In genomic region chr18:55268629-55269275, GRCh38 we compare ENCODE assay signal across 13 cellular contexts.
A peak's percentile ranks its signal among the peaks of the same experiment; 100 is the strongest.
DNase-seq lines count a peak whose midpoint lies in the region; ATAC-seq, FAIRE-seq and TF ChIP-seq lines count a peak whose summit lies in the region.
"Had no signal": no experiment of that assay in that cellular context is flagged by ENCODE, and none has a peak within 500 bp of the region (broad histone marks: within the 10 kb centered on the region; RNA-seq: fewer than 3 reads in every experiment).

No MANE protein-coding gene starts in this region.

- CTCF ChIA-PET in activated B cell treated with CpG ODN at 0.5 μM for 24 hours (lab: Charles Lee), result interaction anchor here (0.6 to 14.9 kb wide), 4 partner anchors 11 to 53 kb away, joined by 3 to 165 read pairs (median 4); no protein-coding TSS in a partner anchor

- ATAC-seq in GM18502 (IDR thresholded peaks at IDR 0.05; ENCODE audit: poor library complexity, unreplicated experiment) (peak; percentile 62), GM21423 (IDR thresholded peaks at IDR 0.05; ENCODE audit: unreplicated experiment) (peak; percentile 41), HG03175 (IDR thresholded peaks at IDR 0.05; ENCODE audit: unreplicated experiment) (peak; percentile 61), activated B cell treated with CpG ODN at 0.5 μM for 24 hours (ENCODE audit: low read depth) (peak; percentile 29)
- ATAC-seq: activated CD8-positive, alpha-beta T cell treated with anti-CD3 and anti-CD28 coated beads, Interleukin-2, amount 10 ng/mL, durations not matched to agents 7 days and 5 days had no signal

- H3K4me3 Mint-ChIP-seq in activated B cell treated with CpG ODN at 0.5 μM for 24 hours, result peak overlapping the region; percentile 76
- H3K4me3 Mint-ChIP-seq: activated CD8-positive, alpha-beta T cell treated with anti-CD3 and anti-CD28 coated beads, Interleukin-2, amount 10 ng/mL, durations not matched to agents 7 days and 5 days; CD4-positive, alpha-beta T cell had no signal

- TF ChIP-seq CTCF in activated B cell treated with CpG ODN at 0.5 μM for 24 hours (IDR thresholded peaks at IDR 0.05), result no peak
- no peak for TF ChIP-seq CTCF in kidney (IDR thresholded peaks at IDR 0.05; ENCODE audit: borderline replicate concordance, extremely low read depth, insufficient read depth)

- no peak overlapping the region for H3K9ac ChIP-seq in kidney (ENCODE audit: low read length in 2 of 2)

- H3K4me3 ChIP-seq in kidney (ENCODE audit: low read length in 2 of 2), result no peak overlapping the region

- peak overlapping the region; percentile 93 for H3K27ac Mint-ChIP-seq in activated B cell treated with CpG ODN at 0.5 μM for 24 hours
- H3K27ac Mint-ChIP-seq: activated CD8-positive, alpha-beta T cell treated with anti-CD3 and anti-CD28 coated beads, Interleukin-2, amount 10 ng/mL, durations not matched to agents 7 days and 5 days; CD4-positive, alpha-beta T cell had no signal

- no peaks in the 10 kb centered on the region for H3K9me3 Mint-ChIP-seq in activated B cell treated with CpG ODN at 0.5 μM for 24 hours
- H3K9me3 Mint-ChIP-seq: CD4-positive, alpha-beta T cell had no signal

- H3K36me3 ChIP-seq in kidney (ENCODE audit: control insufficient read depth in 1 of 2, insufficient read depth in 2 of 2, low read length in 2 of 2), result peaks cover 0 to 4% of the 10 kb centered on the region in 2 donors

- H3K27ac ChIP-seq in caudate nucleus (ENCODE audit: low read depth, low read length) (no peak overlapping the region), kidney (ENCODE audit: low read depth in 2 of 2, low read length in 2 of 2) (no peak overlapping the region)

- peaks cover 82% of the 10 kb centered on the region for H3K36me3 Mint-ChIP-seq in activated B cell treated with CpG ODN at 0.5 μM for 24 hours (ENCODE audit: low read depth)

- intact Hi-C loops in activated B cell treated with CpG ODN at 0.5 μM for 24 hours (cut with micrococcal nuclease), result loop anchor here (1.0 to 10.0 kb wide), 5 partner anchors 19 to 1044 kb away; partner anchors contain the start of gene MBD2
- intact Hi-C loops in kidney (cut with DNase I), result no loop called here

- no peak for FAIRE-seq in kidney (lab: Jason Lieb, UNC)
- FAIRE-seq: bronchial epithelial cell had no signal

- in situ Hi-C loops in G401 (cut with HindIII; ENCODE audit: low sequenced_read_pairs), result no loop called here

- POLR2A ChIA-PET in activated B cell treated with CpG ODN at 0.5 μM for 24 hours (lab: Charles Lee), result interaction anchor here (0.9 to 3.9 kb wide), 15 partner anchors 9 to 204 kb away, joined by 3 to 48 read pairs (median 4); no protein-coding TSS in a partner anchor

- peaks cover 82% of the 10 kb centered on the region for H3K4me1 Mint-ChIP-seq in activated B cell treated with CpG ODN at 0.5 μM for 24 hours

- no peaks in the 10 kb centered on the region for H3K9me3 ChIP-seq in kidney (ENCODE audit: control insufficient read depth in 1 of 2, low read length in 2 of 2)

- H3K27me3 Mint-ChIP-seq in activated B cell treated with CpG ODN at 0.5 μM for 24 hours, result no peaks in the 10 kb centered on the region
- H3K27me3 Mint-ChIP-seq: CD4-positive, alpha-beta T cell had no signal

- DNase-seq in activated B cell treated with CpG ODN at 0.5 μM for 24 hours, result no peak
- DNase-seq in G401 (ENCODE audit: low spot score), result no peak
- DNase-seq in caudate nucleus (lab: John Stamatoyannopoulos, UW), result no peak
- DNase-seq in kidney, result no peak
- DNase-seq in activated T-cell treated with anti-CD3 and anti-CD28 coated beads, Interleukin-2, amount 50 U/mL, for 1 hour, result no peak
- DNase-seq: activated CD8-positive, alpha-beta T cell treated with anti-CD3 and anti-CD28 coated beads, Interleukin-2, amount 10 ng/mL, durations not matched to agents 7 days and 5 days; CD4-positive, alpha-beta T cell; head of caudate nucleus; Right ventricle myocardium superior had no signal

- H3K4me1 ChIP-seq in kidney (ENCODE audit: control insufficient read depth in 1 of 2, insufficient read depth in 1 of 2, low read depth in 1 of 2, low read length in 2 of 2), result no peaks in the 10 kb centered on the region
